In genomic region chr2:44286119-44286883, GRCh38 we compare ENCODE assay signal across 28 cellular contexts. TPM values are rescaled to one million over a fixed set of nuclear protein-coding genes. Genes with fewer than 3 reads are reported as not detected.
"Had no signal": no experiment of that assay in that cellular context is flagged by ENCODE, and none has a peak within 500 bp of the region (broad histone marks: within the 10 kb centered on the region; RNA-seq: fewer than 3 reads in every experiment).

No MANE protein-coding gene starts in this region.

- H3K4me1 Mint-ChIP-seq: activated CD4-positive, alpha-beta T cell treated with anti-CD3 and anti-CD28 coated beads for 36 hours; stimulated activated naive B cell treated with anti-CD40 and anti-IgM and Interleukin-4, amounts not matched to agents 10 μg/mL and 1 μg/mL and 100 μg/mL, for 72 hours had no signal

- H3K36me3 ChIP-seq: esophagus squamous epithelium, lower lobe of right lung, pancreas, suprapubic skin, tibial artery had no signal

- DNase-seq: activated CD4-positive, alpha-beta T cell treated with anti-CD3 and anti-CD28 coated beads for 36 hours; activated CD4-positive, alpha-beta T cell treated with anti-CD3 and anti-CD28 coated beads, Interleukin-2, amount 50 U/mL, for 4 hours; activated CD4-positive, CD25-positive, alpha-beta regulatory T cell; activated naive CD4-positive, alpha-beta T cell; activated T-cell treated with anti-CD3 and anti-CD28 coated beads for 4 hours; activated T-cell treated with anti-CD3 and anti-CD28 coated beads, Interleukin-2, amount 50 U/mL, for 72 hours; dermis blood vessel endothelial cell; effector CD4-positive, alpha-beta T cell; esophagus squamous epithelium; foreskin melanocyte; hippocampal formation; lower lobe of right lung; mucosa of descending colon; nucleus accumbens; pancreas; psoas muscle; stimulated activated CD4-positive, alpha-beta T cell treated with anti-CD3 and anti-CD28 coated beads, Interleukin-15, amount 100 ng/mL, for 24 hours; stimulated activated CD4-positive, alpha-beta T cell treated with anti-CD3 and anti-CD28 coated beads, Interleukin-2, amount 100 ng/mL, for 24 hours; stimulated activated naive B cell treated with anti-CD40 and anti-IgM and Interleukin-4, amounts not matched to agents 10 μg/mL and 1 μg/mL and 100 μg/mL, for 72 hours; T-helper 1 cell; tibial artery had no signal

- H3K4me3 ChIP-seq: esophagus squamous epithelium, lower lobe of right lung, mucosa of descending colon, pancreas, psoas muscle, suprapubic skin, tibial artery had no signal

- H3K27me3 Mint-ChIP-seq: activated CD4-positive, alpha-beta T cell treated with anti-CD3 and anti-CD28 coated beads for 36 hours had no signal

- H3K36me3 Mint-ChIP-seq: activated naive CD4-positive, alpha-beta T cell treated with anti-CD3 and anti-CD28 coated beads, Interleukin-2, amount 50 U/mL, for 72 hours had no signal

- H3K9me3 ChIP-seq: esophagus squamous epithelium, lower lobe of right lung, mucosa of descending colon, pancreas, psoas muscle, suprapubic skin, tibial artery had no signal

- H3K4me3 Mint-ChIP-seq: activated CD4-positive, alpha-beta T cell treated with anti-CD3 and anti-CD28 coated beads for 36 hours; activated T-cell treated with anti-CD3 and anti-CD28 coated beads, Interleukin-2, amount 50 U/mL, for 72 hours; stimulated activated naive B cell treated with anti-CD40 and anti-IgM and Interleukin-4, amounts not matched to agents 10 μg/mL and 1 μg/mL and 100 μg/mL, for 72 hours; T-helper 2 cell treated with Interferon-gamma antibody and Interleukin-4, amounts not matched to agents 5 μg/mL and 100 μg/mL, for 36 hours had no signal

- ATAC-seq: activated CD4-positive, alpha-beta T cell treated with anti-CD3 and anti-CD28 coated beads for 36 hours; activated naive CD4-positive, alpha-beta T cell treated with anti-CD3 and anti-CD28 coated beads, Interleukin-2, amount 50 U/mL, for 72 hours; activated T-cell treated with anti-CD3 and anti-CD28 coated beads, Interleukin-2, amount 50 U/mL, for 72 hours; lower lobe of right lung; psoas muscle; stimulated activated naive B cell treated with anti-CD40 and anti-IgM and Interleukin-4, amounts not matched to agents 10 μg/mL and 1 μg/mL and 100 μg/mL, for 72 hours had no signal

- H3K9me3 Mint-ChIP-seq: activated naive CD4-positive, alpha-beta T cell treated with anti-CD3 and anti-CD28 coated beads, Interleukin-2, amount 50 U/mL, for 72 hours; activated T-cell treated with anti-CD3 and anti-CD28 coated beads, Interleukin-2, amount 50 U/mL, for 72 hours; stimulated activated naive B cell treated with anti-CD40 and anti-IgM and Interleukin-4, amounts not matched to agents 10 μg/mL and 1 μg/mL and 100 μg/mL, for 72 hours; T-helper 2 cell treated with Interferon-gamma antibody and Interleukin-4, amounts not matched to agents 5 μg/mL and 100 μg/mL, for 36 hours had no signal

- H3K27ac Mint-ChIP-seq: activated CD4-positive, alpha-beta T cell treated with anti-CD3 and anti-CD28 coated beads for 36 hours; activated naive CD4-positive, alpha-beta T cell treated with anti-CD3 and anti-CD28 coated beads, Interleukin-2, amount 50 U/mL, for 72 hours; activated T-cell treated with anti-CD3 and anti-CD28 coated beads, Interleukin-2, amount 50 U/mL, for 72 hours; stimulated activated naive B cell treated with anti-CD40 and anti-IgM and Interleukin-4, amounts not matched to agents 10 μg/mL and 1 μg/mL and 100 μg/mL, for 72 hours; T-helper 2 cell treated with Interferon-gamma antibody and Interleukin-4, amounts not matched to agents 5 μg/mL and 100 μg/mL, for 36 hours had no signal

- H3K27ac ChIP-seq: epithelial cell of prostate, esophagus squamous epithelium, lower lobe of right lung, psoas muscle, suprapubic skin, tibial artery had no signal

- H3K27me3 ChIP-seq: pancreas, suprapubic skin, tibial artery had no signal

RNA-seq across cellular contexts. Expression of gene SLC3A1, which starts 11.0 kb away (rescaled TPM):
- total RNA-seq: activated CD4-positive, alpha-beta T cell treated with anti-CD3 and anti-CD28 coated beads for 36 hours; bronchial epithelial cell; lower lobe of right lung; myocyte had no signal
- polyA plus RNA-seq: keratinocyte had no signal
